9 cellular contexts compared by ENCODE assay signal in the genomic region with DNA sequence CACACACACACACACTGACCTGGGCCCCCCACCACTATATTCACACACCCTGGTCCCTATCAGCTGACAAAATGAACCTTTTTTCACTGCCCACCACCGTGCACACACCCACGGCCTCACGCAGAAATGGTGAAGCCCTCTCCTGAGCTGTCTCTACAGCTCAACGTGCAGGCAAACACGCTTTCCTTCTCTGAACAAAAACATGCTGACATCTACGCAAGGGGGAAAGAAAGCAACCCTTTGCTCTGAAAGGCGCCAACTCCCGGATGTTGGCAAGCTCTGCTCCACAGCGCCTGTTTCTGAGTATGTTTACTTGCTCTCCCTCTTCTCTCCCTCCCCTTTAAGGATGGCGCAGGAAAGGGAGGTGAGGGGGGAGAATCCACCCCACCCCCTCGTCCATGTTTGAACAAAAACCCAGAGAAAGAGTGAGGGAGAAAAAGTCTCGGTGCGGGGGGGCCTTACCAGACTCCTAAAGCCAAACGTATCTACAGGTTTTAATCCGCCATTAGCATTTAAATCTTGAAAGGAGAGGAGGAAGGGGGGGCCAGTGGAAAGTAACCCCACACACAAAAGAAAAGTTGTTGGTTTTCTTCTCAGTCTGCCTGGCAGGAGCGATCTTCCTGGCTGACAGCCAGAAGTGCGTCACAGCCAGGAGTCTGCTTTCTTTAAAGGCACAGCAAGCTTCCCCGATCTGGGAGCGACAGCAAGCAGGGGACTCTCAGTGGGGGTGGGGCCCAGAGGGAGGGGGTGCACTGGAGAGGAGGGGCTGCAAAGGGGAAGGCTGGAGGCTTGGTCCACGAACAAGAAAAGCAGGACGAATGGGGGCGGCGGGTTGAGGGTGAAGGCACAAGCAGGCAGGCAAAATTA. TPM values are rescaled to one million over a fixed set of nuclear protein-coding genes. Genes with fewer than 3 reads are reported as not detected.
DNase-seq lines count a peak whose midpoint lies in the region; ATAC-seq and TF ChIP-seq lines count a peak whose summit lies in the region.
"Had no signal": no experiment of that assay in that cellular context is flagged by ENCODE, and none has a peak within 500 bp of the region (broad histone marks: within the 10 kb centered on the region; RNA-seq: fewer than 3 reads in every experiment).

No MANE protein-coding gene starts in this region.

- 3% methylated on average over 16 of the region's 23 CpGs for WGBS in HUES64

- H3K9ac ChIP-seq in HUES64 (ENCODE audit: low read depth, low read length): peak overlapping the region; percentile 68

- peak overlapping the region; percentile 98 for H3K27ac ChIP-seq in HUES64 (ENCODE audit: low read depth, low read length)

- H3K9me3 Mint-ChIP-seq in natural killer cell treated with Interleukin-12 subunit alpha and Interleukin-12 subunit beta and Interleukin-15 and Interleukin-18, amount 100 ng/mL, for 72 hours: no peaks in the 10 kb centered on the region
- no peaks in the 10 kb centered on the region for H3K9me3 Mint-ChIP-seq in stimulated activated naive B cell treated with anti-CD40 and anti-IgM and Interleukin-4, amounts not matched to agents 10 μg/mL and 1 μg/mL and 100 μg/mL, for 72 hours
- H3K9me3 Mint-ChIP-seq: brain had no signal

- H3K9me3 ChIP-seq in HUES64 (ENCODE audit: insufficient read depth, low read depth, low read length): no peaks in the 10 kb centered on the region

- H3K27me3 Mint-ChIP-seq in natural killer cell treated with Interleukin-12 subunit alpha and Interleukin-12 subunit beta and Interleukin-15 and Interleukin-18, amount 100 ng/mL, for 72 hours: no peaks in the 10 kb centered on the region
- H3K27me3 Mint-ChIP-seq in stimulated activated naive B cell treated with anti-CD40 and anti-IgM and Interleukin-4, amounts not matched to agents 10 μg/mL and 1 μg/mL and 100 μg/mL, for 72 hours: no peaks in the 10 kb centered on the region

- DNase-seq in D341Med (ENCODE audit: low spot score): peak; percentile 80
- DNase-seq in RPMI7951 (ENCODE audit: low read depth): peak; percentile 91
- peak; percentile 68 for DNase-seq in activated effector memory CD4-positive, alpha-beta T cell treated with Interleukin-2 at 50 U/mL for 16 hours
- DNase-seq in fibroblast of villous mesenchyme (ENCODE audit: low read depth): peak; percentile 97
- DNase-seq in natural killer cell treated with Interleukin-12 subunit alpha and Interleukin-12 subunit beta and Interleukin-15 and Interleukin-18, amount 100 ng/mL, for 72 hours (ENCODE audit: low spot score): peak; percentile 70
- peak; percentile 43 for DNase-seq in stimulated activated naive B cell treated with anti-CD40 and anti-IgM and Interleukin-4, amounts not matched to agents 10 μg/mL and 1 μg/mL and 100 μg/mL, for 72 hours

- H3K4me1 ChIP-seq in HUES64 (ENCODE audit: insufficient read depth, low read length): peaks cover 46% of the 10 kb centered on the region

- peak; percentile 78 for ATAC-seq in natural killer cell treated with Interleukin-12 subunit alpha and Interleukin-12 subunit beta and Interleukin-15 and Interleukin-18, amount 100 ng/mL, for 72 hours
- peak; percentile 59 to 61 for ATAC-seq in stimulated activated naive B cell treated with anti-CD40 and anti-IgM and Interleukin-4, amounts not matched to agents 10 μg/mL and 1 μg/mL and 100 μg/mL, for 72 hours (replicated peaks)
- no peak for ATAC-seq in HG03469 (IDR thresholded peaks at IDR 0.05; ENCODE audit: unreplicated experiment)

- peaks cover 8 to 46% of the 10 kb centered on the region in 2 donors for H3K4me1 Mint-ChIP-seq in natural killer cell treated with Interleukin-12 subunit alpha and Interleukin-12 subunit beta and Interleukin-15 and Interleukin-18, amount 100 ng/mL, for 72 hours (ENCODE audit: low read depth in 2 of 2)
- H3K4me1 Mint-ChIP-seq in stimulated activated naive B cell treated with anti-CD40 and anti-IgM and Interleukin-4, amounts not matched to agents 10 μg/mL and 1 μg/mL and 100 μg/mL, for 72 hours: peaks cover 12 to 27% of the 10 kb centered on the region in 2 donors

- H3K27me3 ChIP-seq in HUES64 (ENCODE audit: insufficient read depth, low read length): no peaks in the 10 kb centered on the region

- peaks cover 8% of the 10 kb centered on the region for H3K36me3 ChIP-seq in HUES64 (ENCODE audit: insufficient read depth, low read length)

- TF ChIP-seq CTCF in fibroblast of villous mesenchyme (IDR thresholded peaks at IDR 0.05; ENCODE audit: insufficient read depth, low read depth, low read length): no peak

- no peaks in the 10 kb centered on the region for H3K36me3 Mint-ChIP-seq in natural killer cell treated with Interleukin-12 subunit alpha and Interleukin-12 subunit beta and Interleukin-15 and Interleukin-18, amount 100 ng/mL, for 72 hours
- peaks cover 4 to 13% of the 10 kb centered on the region in 2 donors for H3K36me3 Mint-ChIP-seq in stimulated activated naive B cell treated with anti-CD40 and anti-IgM and Interleukin-4, amounts not matched to agents 10 μg/mL and 1 μg/mL and 100 μg/mL, for 72 hours

- H3K4me3 ChIP-seq in HUES64 (ENCODE audit: low read length) (peak overlapping the region; percentile 62), fibroblast of villous mesenchyme (ENCODE audit: low read depth, low read length) (peak overlapping the region; percentile 69)

- no peak overlapping the region for H3K27ac Mint-ChIP-seq in natural killer cell treated with Interleukin-12 subunit alpha and Interleukin-12 subunit beta and Interleukin-15 and Interleukin-18, amount 100 ng/mL, for 72 hours
- no peak overlapping the region for H3K27ac Mint-ChIP-seq in stimulated activated naive B cell treated with anti-CD40 and anti-IgM and Interleukin-4, amounts not matched to agents 10 μg/mL and 1 μg/mL and 100 μg/mL, for 72 hours
- H3K27ac Mint-ChIP-seq: brain had no signal

- no peak overlapping the region for H3K4me3 Mint-ChIP-seq in natural killer cell treated with Interleukin-12 subunit alpha and Interleukin-12 subunit beta and Interleukin-15 and Interleukin-18, amount 100 ng/mL, for 72 hours
- H3K4me3 Mint-ChIP-seq in stimulated activated naive B cell treated with anti-CD40 and anti-IgM and Interleukin-4, amounts not matched to agents 10 μg/mL and 1 μg/mL and 100 μg/mL, for 72 hours: no peak overlapping the region
- H3K4me3 Mint-ChIP-seq: brain had no signal

RNA-seq across cellular contexts. Expression of a gene that starts 39.6 kb away (rescaled TPM):
- polyA plus RNA-seq in HUES64 (2013, experiment 1 of 2): 71.4 TPM
- polyA plus RNA-seq in HUES64 (2013, experiment 2 of 2): 75.6 TPM
- 109 and 130 TPM in 2 replicates for total RNA-seq in RPMI7951 (2014; rRNA removed; shearing (Covaris generic))
- 158 and 169 TPM in 2 replicates for total RNA-seq in fibroblast of villous mesenchyme
- 100 to 1,000 TPM; 181 to 216 TPM for total RNA-seq in natural killer cell treated with Interleukin-12 subunit alpha and Interleukin-12 subunit beta and Interleukin-15 and Interleukin-18, amount 100 ng/mL, for 72 hours

RNA-seq across cellular contexts. Expression of a gene that starts 39.9 kb away (rescaled TPM):
- polyA plus RNA-seq in HUES64 (2013, experiment 1 of 2): 5.0 TPM
- polyA plus RNA-seq in HUES64 (2013, experiment 2 of 2): 6.4 TPM
- total RNA-seq in RPMI7951 (2014; rRNA removed; shearing (Covaris generic)): 12.0 and 12.2 TPM in 2 replicates
- total RNA-seq in fibroblast of villous mesenchyme: 4.3 and 5.5 TPM in 2 replicates
- total RNA-seq in natural killer cell treated with Interleukin-12 subunit alpha and Interleukin-12 subunit beta and Interleukin-15 and Interleukin-18, amount 100 ng/mL, for 72 hours: 1 to 10 TPM; 3.5 to 7.2 TPM

RNA-seq across cellular contexts. Expression of a gene that starts 42.0 kb away (rescaled TPM):
- polyA plus RNA-seq in HUES64 (2013, experiment 1 of 2): 3.4 TPM
- 2.8 TPM for polyA plus RNA-seq in HUES64 (2013, experiment 2 of 2)
- 0.59 and 1.9 TPM in 2 replicates for total RNA-seq in RPMI7951 (2014; rRNA removed; shearing (Covaris generic))
- 2.6 and 4.2 TPM in 2 replicates for total RNA-seq in fibroblast of villous mesenchyme
- total RNA-seq in natural killer cell treated with Interleukin-12 subunit alpha and Interleukin-12 subunit beta and Interleukin-15 and Interleukin-18, amount 100 ng/mL, for 72 hours: 10 to 100 TPM; 16.5 to 20.6 TPM

Comparison
In these comparisons a context has a peak if more than half of its experiments do, and no peak if none do; other contexts are left out.
1. DNase-seq: peak in every context shown above with its lines; median percentile 97 in fibroblast of villous mesenchyme; 91 in RPMI7951; 80 in D341Med; 70 in natural killer cell treated with Interleukin-12 subunit alpha and Interleukin-12 subunit beta and Interleukin-15 and Interleukin-18, amount 100 ng/mL, for 72 hours; 68 in activated effector memory CD4-positive, alpha-beta T cell treated with Interleukin-2 at 50 U/mL for 16 hours; 43 in stimulated activated naive B cell treated with anti-CD40 and anti-IgM and Interleukin-4, amounts not matched to agents 10 μg/mL and 1 μg/mL and 100 μg/mL, for 72 hours.